ENCODE assay signal across 16 cellular contexts in genomic region chr7:23377134-23377533, GRCh38.
DNase-seq lines count a peak whose midpoint lies in the region; ATAC-seq, FAIRE-seq and TF ChIP-seq lines count a peak whose summit lies in the region.
"Had no signal": no experiment of that assay in that cellular context is flagged by ENCODE, and none has a peak within 500 bp of the region (broad histone marks: within the 10 kb centered on the region; RNA-seq: fewer than 3 reads in every experiment).

No MANE protein-coding gene starts in this region.

- H3K36me3 Mint-ChIP-seq in astrocyte (ENCODE audit: low read depth, unreplicated experiment), result peaks cover 10% of the 10 kb centered on the region

- H3K4me2 ChIP-seq in astrocyte (ENCODE audit: low read length), result peak overlapping the region; percentile 31

- H3K27ac ChIP-seq in astrocyte (ENCODE audit: low read depth, low read length), result no peak overlapping the region
- H3K27ac ChIP-seq: 22Rv1, parathyroid adenoma had no signal

- no peaks in the 10 kb centered on the region for H3K36me3 ChIP-seq in astrocyte (ENCODE audit: insufficient read depth, low read length)

- H3K4me1 ChIP-seq in astrocyte (ENCODE audit: insufficient read depth, low read length), result peaks cover 36% of the 10 kb centered on the region
- H3K4me1 ChIP-seq: parathyroid adenoma had no signal

- H3K79me2 ChIP-seq in astrocyte (ENCODE audit: insufficient read depth, low read length), result peaks cover 78% of the 10 kb centered on the region
- H3K79me2 ChIP-seq: parathyroid adenoma had no signal

- peaks cover 45% of the 10 kb centered on the region for H4K20me1 ChIP-seq in astrocyte (ENCODE audit: insufficient read depth, low read length)

- H3K9me3 Mint-ChIP-seq in astrocyte (ENCODE audit: unreplicated experiment), result no peaks in the 10 kb centered on the region

- no peak overlapping the region for H2AFZ ChIP-seq in astrocyte (ENCODE audit: low read depth, low read length)
- H2AFZ ChIP-seq: parathyroid adenoma had no signal

- no peak overlapping the region for H3K9ac ChIP-seq in astrocyte (ENCODE audit: low read length)
- H3K9ac ChIP-seq: parathyroid adenoma had no signal

- H3K9me3 ChIP-seq in astrocyte (ENCODE audit: insufficient read depth, low read depth, low read length), result no peaks in the 10 kb centered on the region

- no peak overlapping the region for H3K4me3 Mint-ChIP-seq in astrocyte (ENCODE audit: unreplicated experiment)
- H3K4me3 Mint-ChIP-seq: type B pancreatic cell had no signal

- ATAC-seq in GM19328 (IDR thresholded peaks at IDR 0.05; ENCODE audit: unreplicated experiment), result no peak

- TF ChIP-seq CTCF in astrocyte (IDR thresholded peaks at IDR 0.05; ENCODE audit: insufficient read depth, low read depth, low read length), result no peak

- no peaks in the 10 kb centered on the region for H3K27me3 Mint-ChIP-seq in astrocyte (ENCODE audit: low read depth, unreplicated experiment)
- H3K27me3 Mint-ChIP-seq: type B pancreatic cell had no signal

- H3K27ac Mint-ChIP-seq in astrocyte (ENCODE audit: unreplicated experiment), result no peak overlapping the region
- H3K27ac Mint-ChIP-seq: type B pancreatic cell had no signal

- no peak for FAIRE-seq in astrocyte (lab: Jason Lieb, UNC)
- FAIRE-seq: islet of Langerhans had no signal

- H3K4me3 ChIP-seq in astrocyte (ENCODE audit: insufficient read depth, low read depth, low read length), result no peak overlapping the region

- peaks cover 27% of the 10 kb centered on the region for H3K4me1 Mint-ChIP-seq in astrocyte (ENCODE audit: low read depth, unreplicated experiment)

- peak; percentile 16 for DNase-seq in DMS53 (lab: John Stamatoyannopoulos, UW)
- no peak for DNase-seq in DMS53 treated with DMSO at 0.1 percent for 48 hours (lab: John Stamatoyannopoulos, UW; ENCODE audit: unreplicated experiment)
- DNase-seq in M059J (ENCODE audit: low read depth), result peak; percentile 63
- peak; percentile 53 for DNase-seq in astrocyte (ENCODE audit: low read depth)
- peak; percentile 58 for DNase-seq in kidney tubule cell (ENCODE audit: low spot score)
- DNase-seq in glomerular visceral epithelial cell (ENCODE audit: extremely low spot score), result no peak
- DNase-seq in NCI-H1694 treated with DMSO at 0.1 percent for 48 hours (lab: John Stamatoyannopoulos, UW), result no peak
- DNase-seq: activated CD4-positive, alpha-beta T cell treated with anti-CD3 and anti-CD28 coated beads for 4 hours; cerebellar nuclear complex; NCI-H2029; NCI-H82 had no signal

- H3K27me3 ChIP-seq in astrocyte (ENCODE audit: insufficient read depth, low read length), result no peaks in the 10 kb centered on the region

Comparison
In these comparisons a context has a peak if more than half of its experiments do, and no peak if none do; other contexts are left out.
1. DNase-seq: peak in DMS53 (single experiment), M059J (single experiment), astrocyte (single experiment) and kidney tubule cell (single experiment); none in DMS53 treated with DMSO at 0.1 percent for 48 hours (single experiment), glomerular visceral epithelial cell (single experiment) and NCI-H1694 treated with DMSO at 0.1 percent for 48 hours (single experiment).